ENCODE assay signal across 17 cellular contexts in genomic region chr15:57604502-57604901, GRCh38. TPM values are rescaled to one million over a fixed set of nuclear protein-coding genes. Genes with fewer than 3 reads are reported as not detected.
DNase-seq lines count a peak whose midpoint lies in the region; ATAC-seq and TF ChIP-seq lines count a peak whose summit lies in the region.
"Had no signal": no experiment of that assay in that cellular context is flagged by ENCODE, and none has a peak within 500 bp of the region (broad histone marks: within the 10 kb centered on the region; RNA-seq: fewer than 3 reads in every experiment).

No MANE protein-coding gene starts in this region.

- H3K4me1 ChIP-seq in breast epithelium (peaks cover 0 to 12% of the 10 kb centered on the region in 2 donors), gastroesophageal sphincter (peaks cover 0 to 87% (median 4%) of the 10 kb centered on the region in 3 donors), upper lobe of left lung (peaks cover 10 to 25% (median 16%) of the 10 kb centered on the region in 4 donors), OCI-LY7 (ENCODE audit: insufficient read depth, low read length, poor library complexity, severe bottlenecking) (no peaks in the 10 kb centered on the region)

- H3K27me3 ChIP-seq in breast epithelium (no peaks in the 10 kb centered on the region), gastroesophageal sphincter (no peaks in the 10 kb centered on the region), upper lobe of left lung (no peaks in the 10 kb centered on the region)
- H3K27me3 ChIP-seq: Peyer's patch had no signal

- H4K20me1 ChIP-seq in OCI-LY7 (ENCODE audit: insufficient read depth, low read length): no peaks in the 10 kb centered on the region

- TF ChIP-seq POLR2A in breast epithelium (IDR thresholded peaks at IDR 0.05) (no peak), gastroesophageal sphincter (IDR thresholded peaks at IDR 0.05) (no peak), upper lobe of left lung (IDR thresholded peaks at IDR 0.05) (no peak)

- BruUV-seq in MCF 10A (replicated peaks; lab: Mats Ljungman, UMichigan) (no TSS peak), OCI-LY7 (replicated peaks; lab: Mats Ljungman, UMichigan) (no TSS peak)

- H3K4me1 Mint-ChIP-seq in MCF 10A (ENCODE audit: insufficient read depth, unreplicated experiment): peaks cover 27% of the 10 kb centered on the region

- H3K9me3 ChIP-seq in breast epithelium: no peaks in the 10 kb centered on the region
- H3K9me3 ChIP-seq in gastroesophageal sphincter: no peaks in the 10 kb centered on the region
- no peaks in the 10 kb centered on the region for H3K9me3 ChIP-seq in upper lobe of left lung
- no peaks in the 10 kb centered on the region for H3K9me3 ChIP-seq in OCI-LY7 (ENCODE audit: low read length)
- H3K9me3 ChIP-seq: Peyer's patch had no signal

- no peaks in the 10 kb centered on the region for H3K9me3 Mint-ChIP-seq in MCF 10A (ENCODE audit: unreplicated experiment)
- H3K9me3 Mint-ChIP-seq: H9 had no signal

- no peaks in the 10 kb centered on the region for H3K36me3 Mint-ChIP-seq in MCF 10A (ENCODE audit: insufficient read depth, unreplicated experiment)

- no peaks in the 10 kb centered on the region for H3K79me2 ChIP-seq in OCI-LY7 (ENCODE audit: insufficient read depth, low read depth, low read length)

- TF ChIP-seq EP300 in gastroesophageal sphincter (IDR thresholded peaks at IDR 0.05) (no peak), upper lobe of left lung (IDR thresholded peaks at IDR 0.05) (no peak)

- no peak overlapping the region for H3K27ac Mint-ChIP-seq in MCF 10A (ENCODE audit: low read depth, unreplicated experiment)
- H3K27ac Mint-ChIP-seq: H9 had no signal

- H3K4me3 Mint-ChIP-seq in MCF 10A (ENCODE audit: unreplicated experiment): no peak overlapping the region
- H3K4me3 Mint-ChIP-seq: H9 had no signal

- POLR2A ChIA-PET in MCF 10A (lab: Yijun Ruan, JAX): no interaction called here
- POLR2A ChIA-PET in OCI-LY7 (lab: Charles Lee): no interaction called here

- no peaks in the 10 kb centered on the region for H3K36me3 ChIP-seq in breast epithelium
- peaks cover 0 to 31% of the 10 kb centered on the region in 2 donors for H3K36me3 ChIP-seq in gastroesophageal sphincter
- H3K36me3 ChIP-seq in upper lobe of left lung: peaks cover 0 to 18% (median 2%) of the 10 kb centered on the region in 4 donors
- no peaks in the 10 kb centered on the region for H3K36me3 ChIP-seq in OCI-LY7 (ENCODE audit: insufficient read depth, low read length)

- H3K27me3 Mint-ChIP-seq in MCF 10A (ENCODE audit: insufficient read depth, unreplicated experiment): no peaks in the 10 kb centered on the region

- TF ChIP-seq CTCF in breast epithelium (IDR thresholded peaks at IDR 0.05) (no peak), MCF 10A (IDR thresholded peaks at IDR 0.05; ENCODE audit: unreplicated experiment) (no peak), gastroesophageal sphincter (IDR thresholded peaks at IDR 0.05) (no peak), upper lobe of left lung (IDR thresholded peaks at IDR 0.05) (no peak), OCI-LY7 (conservative IDR thresholded peaks at IDR 0.05; ENCODE audit: low read length) (no peak)

- ATAC-seq in gastroesophageal sphincter (no peak), upper lobe of left lung (ENCODE audit: low FRiP score in 2 of 2) (no peak), GM18502 (IDR thresholded peaks at IDR 0.05; ENCODE audit: poor library complexity, unreplicated experiment) (no peak), HG03565 (IDR thresholded peaks at IDR 0.05; ENCODE audit: unreplicated experiment) (no peak)
- ATAC-seq: K562 had no signal

- WGBS in gastroesophageal sphincter (ENCODE audit: low coverage in 1 of 2), 2 donors: 75% methylated on average over 5 of the region's 11 CpGs; no CpG with 5 or more reads in 1 of the 2 donors
- 82 to 84% methylated on average over 9 to 11 of the region's 11 CpGs for WGBS in upper lobe of left lung, 2 donors

- H3K9me2 ChIP-seq in OCI-LY7 (ENCODE audit: insufficient read depth, low read length): no peaks in the 10 kb centered on the region

- intact Hi-C loops in breast epithelium (cut with DNase I; ENCODE audit: low total_unique reads): no loop called here
- intact Hi-C loops in MCF 10A (cut with micrococcal nuclease): no loop called here
- intact Hi-C loops in OCI-LY7 (cut with micrococcal nuclease; ENCODE audit: unreplicated experiment): no loop called here

- H3K27ac ChIP-seq in breast epithelium (peak overlapping the region; percentile 72 to 91), gastroesophageal sphincter (peak overlapping the region in 3 of 4 donors; percentile 10 to 64 (median 63)), upper lobe of left lung (peak overlapping the region in 3 of 4 donors; percentile 30 to 57 (median 51)), OCI-LY7 (ENCODE audit: low read depth, low read length, poor library complexity, severe bottlenecking) (no peak overlapping the region)
- H3K27ac ChIP-seq: C4-2B, Peyer's patch had no signal

- CTCF ChIA-PET in MCF 10A (lab: Yijun Ruan, JAX) (interaction anchor here (11.8 kb wide), 1 partner anchor 45 kb away, joined by 297 read pairs; no protein-coding TSS in a partner anchor), OCI-LY7 (lab: Charles Lee; ENCODE audit: unreplicated experiment) (no interaction called here)

- no peak overlapping the region for H2AFZ ChIP-seq in OCI-LY7 (ENCODE audit: low read length)

- H3K4me3 ChIP-seq in breast epithelium (no peak overlapping the region), gastroesophageal sphincter (no peak overlapping the region), upper lobe of left lung (no peak overlapping the region), OCI-LY7 (ENCODE audit: low read depth, low read length, poor library complexity, severe bottlenecking) (no peak overlapping the region)
- H3K4me3 ChIP-seq: K562, Peyer's patch had no signal

- no peak overlapping the region for H3K4me2 ChIP-seq in OCI-LY7 (ENCODE audit: low read length)

- peak in 1 of 2 donors; percentile 81 for DNase-seq in breast epithelium (ENCODE audit: low spot score in 2 of 2)
- DNase-seq in MCF 10A (ENCODE audit: unreplicated experiment): no peak
- DNase-seq in islet precursor cell: peak; percentile 69
- DNase-seq in upper lobe of left lung: no peak
- no peak for DNase-seq in OCI-LY7 (ENCODE audit: low spot score)
- DNase-seq: H9, NCI-H1436 treated with DMSO at 0.1 percent for 48 hours, NCI-H2081, NCI-H345, NCI-H748 treated with DMSO at 0.1 percent for 48 hours, Peyer's patch, SIG-M5 had no signal

RNA-seq across cellular contexts. Expression of gene MYZAP, which starts 12.8 kb away (rescaled TPM):
- total RNA-seq in breast epithelium (10 to 100 TPM; 12.1 to 23.0 (median 16.7) TPM), MCF 10A (2022) (0.96 and 1.3 TPM in 2 replicates), gastroesophageal sphincter (100 to 1,000 TPM in 3 of 4 donors, 10 to 100 TPM in 1; 13.6 to 299 (median 190) TPM), upper lobe of left lung (10 to 100 TPM; 22.0 to 54.3 (median 30.4) TPM), OCI-LY7 (2022) (not detected in 2 replicates)
- total RNA-seq in OCI-LY7 (2014; rRNA removed; shearing (Covaris generic)): not detected in 2 replicates
- total RNA-seq: K562 had no signal
